ENCODE assay signal across 11 cellular contexts in the genomic region with DNA sequence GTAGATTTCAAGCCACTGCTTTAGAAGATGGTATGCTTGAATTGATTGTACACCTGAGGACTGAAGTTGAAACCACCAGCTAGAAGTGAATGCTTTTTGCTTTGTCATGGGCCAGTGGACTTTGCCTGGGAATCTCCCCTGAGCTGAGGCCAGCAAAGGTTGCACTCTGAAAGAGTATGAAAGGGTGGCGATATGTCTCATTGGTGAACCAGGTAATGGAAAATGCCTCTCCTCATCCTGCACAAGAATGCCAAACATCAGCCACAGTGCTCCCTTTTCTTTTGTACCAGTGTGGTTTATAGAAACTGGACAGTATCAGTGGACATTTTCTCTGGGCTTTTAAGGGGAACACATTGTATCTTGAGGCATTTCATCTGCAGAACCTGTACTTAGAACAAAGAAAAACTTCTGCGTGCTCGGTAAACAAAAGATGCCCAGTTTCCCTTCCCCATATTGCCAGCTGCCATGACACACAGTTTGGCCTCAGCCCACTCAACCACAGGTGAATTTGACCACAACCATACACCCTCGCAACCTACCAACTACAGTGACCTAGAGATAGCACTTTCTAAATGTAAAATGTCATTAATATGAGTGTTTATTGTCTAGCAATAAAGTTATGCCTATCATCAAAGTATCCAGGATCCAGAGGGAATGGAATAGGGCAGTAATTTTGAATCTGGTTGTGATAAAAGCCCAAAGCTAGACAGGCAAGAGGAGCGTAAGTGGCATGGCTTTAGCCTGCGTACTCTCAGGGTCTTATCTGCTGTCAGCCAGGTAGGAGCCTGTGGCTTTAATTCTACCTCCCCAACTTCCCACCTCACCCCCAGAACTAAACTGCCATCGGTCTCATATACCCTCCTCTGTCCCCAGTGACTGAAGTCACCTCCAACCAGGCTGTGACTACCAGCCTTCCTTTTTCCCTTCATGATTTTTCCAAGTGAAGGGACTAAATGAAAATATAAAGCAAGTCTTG.
A peak's percentile ranks its signal among the peaks of the same experiment; 100 is the strongest.
DNase-seq lines count a peak whose midpoint lies in the region; ATAC-seq, FAIRE-seq and TF ChIP-seq lines count a peak whose summit lies in the region.
"Had no signal": no experiment of that assay in that cellular context is flagged by ENCODE, and none has a peak within 500 bp of the region (broad histone marks: within the 10 kb centered on the region; RNA-seq: fewer than 3 reads in every experiment).

No MANE protein-coding gene starts in this region.

- TF ChIP-seq EP300 in A549 (IDR thresholded peaks at IDR 0.05) = no peak

- 70% methylated on average over 7 of the region's 7 CpGs for WGBS in A549 (ENCODE audit: missing lambda C conversion rate)

- peak; percentile 23 for FAIRE-seq in A549 (lab: Jason Lieb, UNC)
- FAIRE-seq: RCC 7860 had no signal

- H3K4me3 ChIP-seq in A549 (no peak overlapping the region), OCI-LY7 (ENCODE audit: low read depth, low read length, poor library complexity, severe bottlenecking) (peak overlapping the region; percentile 53), colonic mucosa (no peak overlapping the region)
- H3K4me3 ChIP-seq: HAP-1 had no signal

- H3K36me3 ChIP-seq in OCI-LY7 (ENCODE audit: insufficient read depth, low read length) (0 out of 2 replicates have a peak, but pooled peaks cover 3% of the 10 kb centered on the region), colonic mucosa (no peaks in the 10 kb centered on the region)
- H3K36me3 ChIP-seq: HAP-1 had no signal

- H3K79me2 ChIP-seq in OCI-LY7 (ENCODE audit: insufficient read depth, low read depth, low read length) = no peaks in the 10 kb centered on the region

- intact Hi-C loops in OCI-LY7 (cut with micrococcal nuclease; ENCODE audit: unreplicated experiment) (loop anchor here (1.0 to 10.0 kb wide), 4 partner anchors 8 to 1457 kb away; no protein-coding TSS in a partner anchor), colonic mucosa (cut with DNase I) (no loop called here)

- peak overlapping the region; percentile 41; the same call in 1 of the 2 replicates for H2AFZ ChIP-seq in OCI-LY7 (ENCODE audit: low read length)

- H3K27ac ChIP-seq in A549 = peak overlapping the region; percentile 73 to 79
- H3K27ac ChIP-seq in OCI-LY7 (ENCODE audit: low read depth, low read length, poor library complexity, severe bottlenecking) = peak overlapping the region; percentile 99
- no peak overlapping the region for H3K27ac ChIP-seq in colonic mucosa

- POLR2A ChIA-PET in A549 (lab: Yijun Ruan, JAX) = no interaction called here
- POLR2A ChIA-PET in OCI-LY7 (lab: Charles Lee) = interaction anchor here (0.6 to 4.6 kb wide), 23 partner anchors 8 to 1555 kb away, joined by 3 to 60 read pairs (median 4); no protein-coding TSS in a partner anchor

- H3K9me2 ChIP-seq in OCI-LY7 (ENCODE audit: insufficient read depth, low read length) = no peaks in the 10 kb centered on the region

- H3K9ac ChIP-seq in colonic mucosa (ENCODE audit: low read depth in 2 of 2, low read length in 2 of 2) = no peak overlapping the region

- no peak for TF ChIP-seq RAD21 in A549 (conservative IDR thresholded peaks at IDR 0.05 in 1 of 2, IDR thresholded peaks at IDR 0.05 in 1 of 2)

- TF ChIP-seq CTCF in A549 (IDR thresholded peaks at IDR 0.05) (no peak), OCI-LY7 (conservative IDR thresholded peaks at IDR 0.05; ENCODE audit: low read length) (no peak), colonic mucosa (IDR thresholded peaks at IDR 0.05) (no peak)

- ATAC-seq in A549 (peak; percentile 72 to 84; a peak in 5 of 6 replicates), GM19324 (IDR thresholded peaks at IDR 0.05; ENCODE audit: low FRiP score, unreplicated experiment) (peak; percentile 88), HG02981 (IDR thresholded peaks at IDR 0.05; ENCODE audit: unreplicated experiment) (peak; percentile 87)
- ATAC-seq: natural killer cell had no signal

- no peak for TF ChIP-seq POLR2A in A549 (IDR thresholded peaks at IDR 0.05; ENCODE audit: low read length)

- H3K4me2 ChIP-seq in A549 = peak overlapping the region; percentile 61
- H3K4me2 ChIP-seq in OCI-LY7 (ENCODE audit: low read length) = peak overlapping the region; percentile 75

- H3K9me3 ChIP-seq in A549 (no peaks in the 10 kb centered on the region), OCI-LY7 (ENCODE audit: low read length) (peaks cover 7% of the 10 kb centered on the region; the same call in 1 of the 2 replicates), colonic mucosa (no peaks in the 10 kb centered on the region)
- H3K9me3 ChIP-seq: HAP-1 had no signal

- DNase-seq in A549 (ENCODE audit: low read depth in 1 of 2, low spot score in 1 of 2) = peak; percentile 51 to 78
- DNase-seq in OCI-LY7 (ENCODE audit: low spot score) = peak; percentile 97
- no peak for DNase-seq in NCI-H2171 (lab: John Stamatoyannopoulos, UW)
- DNase-seq in activated naive CD4-positive, alpha-beta T cell treated with anti-CD3 and anti-CD28 coated beads, Interleukin-2, amount 50 U/mL, for 16 hours = no peak
- DNase-seq in colonic mucosa = no peak
- DNase-seq in SKM-1 (lab: John Stamatoyannopoulos, UW; ENCODE audit: unreplicated experiment) = no peak
- DNase-seq: natural killer cell had no signal

- peaks cover 55% of the 10 kb centered on the region for H3K4me1 ChIP-seq in A549
- H3K4me1 ChIP-seq in OCI-LY7 (ENCODE audit: insufficient read depth, low read length, poor library complexity, severe bottlenecking) = peaks cover 94% of the 10 kb centered on the region
- H3K4me1 ChIP-seq in colonic mucosa = no peaks in the 10 kb centered on the region

- H3K27me3 ChIP-seq in colonic mucosa = no peaks in the 10 kb centered on the region

- TSS peak; percentile 96 for BruUV-seq in OCI-LY7 (replicated peaks; lab: Mats Ljungman, UMichigan)

- CTCF ChIA-PET in A549 (lab: Yijun Ruan, JAX) = interaction anchor here (1.6 to 2.3 kb wide), 2 partner anchors 9 to 16 kb away, joined by 4 to 13 read pairs; no protein-coding TSS in a partner anchor
- CTCF ChIA-PET in OCI-LY7 (lab: Charles Lee; ENCODE audit: unreplicated experiment) = interaction anchor here (0.7 to 0.8 kb wide), 2 partner anchors 62 to 64 kb away, joined by 3 read pairs; no protein-coding TSS in a partner anchor

- H4K20me1 ChIP-seq in OCI-LY7 (ENCODE audit: insufficient read depth, low read length) = no peaks in the 10 kb centered on the region

TF ChIP-seq in A549, 52 proteins besides CTCF, POLR2A, EP300 and RAD21:
- TF ChIP-seq NFE2L2 (conservative IDR thresholded peaks at IDR 0.05; ENCODE audit: low read length) (peak; percentile 66), MAFK (IDR thresholded peaks at IDR 0.05; ENCODE audit: partially characterized antibody) (peak; percentile 90), FOSL2 (IDR thresholded peaks at IDR 0.05) (no peak), FOSL2 (CRISPR knock-in tag; IDR thresholded peaks at IDR 0.05) (no peak)

Comparison
In these comparisons a context has a peak if more than half of its experiments do, and no peak if none do; other contexts are left out.
1. DNase-seq: peak in A549 (2 of 2) and OCI-LY7 (single experiment); none in NCI-H2171 (single experiment), activated naive CD4-positive, alpha-beta T cell treated with anti-CD3 and anti-CD28 coated beads, Interleukin-2, amount 50 U/mL, for 16 hours (single experiment), colonic mucosa (single experiment) and SKM-1 (single experiment).
2. Peak in every context shown above with its lines, with median percentiles within 50 percentile points of each other: ATAC-seq.